8 cellular contexts compared by ENCODE assay signal in the genomic region with DNA sequence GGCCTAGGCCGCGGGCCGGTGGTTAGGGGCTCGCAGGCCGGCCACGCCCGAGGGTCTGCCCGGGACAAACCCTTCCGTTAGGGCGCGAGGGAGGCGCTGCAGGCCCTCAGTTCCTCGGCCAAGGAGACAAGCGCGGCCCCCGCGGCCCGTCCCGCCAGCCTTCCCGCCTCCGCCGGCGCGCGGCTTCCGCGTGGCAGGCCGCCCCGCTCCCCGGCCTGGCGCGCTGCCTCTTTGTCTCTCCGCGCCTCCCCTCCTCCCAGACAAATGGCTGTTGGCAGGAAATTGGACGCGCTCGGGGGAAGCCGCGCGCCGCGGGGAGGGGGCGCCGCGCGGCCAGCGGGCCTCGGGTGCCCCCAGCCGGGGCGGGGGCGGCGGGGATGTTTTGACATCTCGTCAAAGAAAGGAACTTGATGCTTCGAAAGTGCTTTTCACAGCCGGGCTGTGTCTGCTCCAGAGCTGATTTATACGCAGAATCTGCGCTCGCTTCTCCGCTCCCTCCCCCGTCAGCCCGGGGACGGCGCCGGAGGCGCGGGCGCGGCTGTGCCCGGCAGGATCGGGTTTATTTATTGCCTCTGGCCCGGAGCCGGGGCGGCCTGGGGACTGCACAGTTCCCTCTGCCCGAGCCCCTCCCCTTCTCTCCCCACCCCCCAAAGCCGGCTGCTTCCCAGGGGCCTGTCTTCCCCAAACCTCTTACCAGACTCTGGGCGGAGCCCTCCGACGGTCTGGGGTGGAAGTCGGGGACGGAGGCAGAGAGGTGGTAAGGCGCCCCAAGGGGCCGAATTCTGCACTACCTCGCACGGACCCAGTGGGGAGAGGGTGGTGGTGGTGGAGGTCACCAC. TPM values are rescaled to one million over a fixed set of nuclear protein-coding genes. Genes with fewer than 3 reads are reported as not detected.
DNase-seq lines count a peak whose midpoint lies in the region; ATAC-seq and TF ChIP-seq lines count a peak whose summit lies in the region.

No MANE protein-coding gene starts in this region.

- no peaks in the 10 kb centered on the region for H3K27me3 ChIP-seq in GM23248 (replicated peaks; ENCODE audit: insufficient read depth)
- no peaks in the 10 kb centered on the region for H3K27me3 ChIP-seq in Karpas-422 (ENCODE audit: low read length)
- no peaks in the 10 kb centered on the region for H3K27me3 ChIP-seq in gastroesophageal sphincter

- in situ Hi-C loops in GM23248 (cut with MboI), result loop anchor here (10.0 kb wide), 1 partner anchor 238 kb away; a partner anchor contains a TSS

- peak; percentile 93 for DNase-seq in GM23248
- DNase-seq in Karpas-422, result peak; percentile 96
- peak; percentile 48 for DNase-seq in SHP77 treated with DMSO at 0.1 percent for 48 hours (lab: John Stamatoyannopoulos, UW)
- peak; percentile 66 for DNase-seq in activated gamma-delta T cell treated with anti-CD3 and anti-CD28 coated beads, Interleukin-2, amount 50 U/mL, for 16 hours (ENCODE audit: low read depth)
- peak; percentile 49 for DNase-seq in non-pigmented ciliary epithelial cell (ENCODE audit: low read depth)
- peak; percentile 87 for DNase-seq in superior temporal gyrus (ENCODE audit: extremely low spot score)

- peak overlapping the region; percentile 80 for H2AFZ ChIP-seq in GM23248
- H2AFZ ChIP-seq in Karpas-422 (ENCODE audit: low read length), result no peak overlapping the region

- peak; percentile 39 to 68 for TF ChIP-seq POLR2A in gastroesophageal sphincter (IDR thresholded peaks at IDR 0.05)

- H3K9me3 ChIP-seq in ES-I3 (ENCODE audit: control insufficient read depth, insufficient read depth, low read length) (no peaks in the 10 kb centered on the region), GM23248 (ENCODE audit: low read depth) (no peaks in the 10 kb centered on the region), Karpas-422 (ENCODE audit: low read length) (no peaks in the 10 kb centered on the region), gastroesophageal sphincter (no peaks in the 10 kb centered on the region)

- TF ChIP-seq CTCF in gastroesophageal sphincter (IDR thresholded peaks at IDR 0.05), result peak in 3 of 4 experiments; percentile 68 to 80 (median 74)

- peak; percentile 86 for ATAC-seq in gastroesophageal sphincter

- H3K36me3 ChIP-seq in ES-I3 (ENCODE audit: insufficient read depth, low read length), result no peaks in the 10 kb centered on the region
- no peaks in the 10 kb centered on the region for H3K36me3 ChIP-seq in GM23248 (ENCODE audit: low read depth)
- H3K36me3 ChIP-seq in Karpas-422 (ENCODE audit: insufficient read depth, low read length), result peaks cover 12% of the 10 kb centered on the region; the same call in 1 of the 2 replicates
- H3K36me3 ChIP-seq in gastroesophageal sphincter, result peaks cover 0 to 8% of the 10 kb centered on the region in 2 donors

- H3K9me2 ChIP-seq in GM23248 (ENCODE audit: insufficient read depth), result no peaks in the 10 kb centered on the region
- no peaks in the 10 kb centered on the region for H3K9me2 ChIP-seq in Karpas-422 (replicated peaks; ENCODE audit: insufficient read depth, low read length)

- peak overlapping the region; percentile 68 for H3K9ac ChIP-seq in ES-I3 (ENCODE audit: low read depth, low read length)
- peak overlapping the region; percentile 95 for H3K9ac ChIP-seq in GM23248
- peak overlapping the region; percentile 89 for H3K9ac ChIP-seq in Karpas-422 (ENCODE audit: low read length)

- H3K4me1 ChIP-seq in ES-I3 (ENCODE audit: insufficient read depth, low read length), result peaks cover 27% of the 10 kb centered on the region
- peaks cover 12% of the 10 kb centered on the region for H3K4me1 ChIP-seq in GM23248 (ENCODE audit: insufficient read depth)
- peaks cover 59% of the 10 kb centered on the region for H3K4me1 ChIP-seq in Karpas-422 (ENCODE audit: low read length)
- peaks cover 0 to 56% (median 5%) of the 10 kb centered on the region in 3 donors for H3K4me1 ChIP-seq in gastroesophageal sphincter

- H3K27ac ChIP-seq in GM23248, result peak overlapping the region; percentile 84
- peak overlapping the region; percentile 97 for H3K27ac ChIP-seq in Karpas-422 (ENCODE audit: low read length)
- peak overlapping the region; percentile 97 to 99 (median 98) for H3K27ac ChIP-seq in gastroesophageal sphincter

- H4K20me1 ChIP-seq in GM23248 (ENCODE audit: insufficient read depth) (no peaks in the 10 kb centered on the region), Karpas-422 (ENCODE audit: insufficient read depth, low read depth, low read length) (no peaks in the 10 kb centered on the region)

- WGBS in GM23248 (ENCODE audit: low coverage in 1 of 2, low lambda C conversion rate in 2 of 2, missing lambda C conversion rate in 2 of 2), 2 experiments, result 1 to 2% methylated on average over 37 to 71 of the region's 84 CpGs
- WGBS in gastroesophageal sphincter (ENCODE audit: low coverage in 1 of 2), 2 donors, result no CpG with 5 or more reads among the region's 84 CpGs

- no peak for TF ChIP-seq EP300 in gastroesophageal sphincter (IDR thresholded peaks at IDR 0.05)

- H3K4me3 ChIP-seq in GM23248 (peak overlapping the region; percentile 82), Karpas-422 (ENCODE audit: low read length) (peak overlapping the region; percentile 71), gastroesophageal sphincter (peak overlapping the region; percentile 63 to 80)

- H3K79me2 ChIP-seq in GM23248 (ENCODE audit: insufficient read depth) (no peaks in the 10 kb centered on the region), Karpas-422 (ENCODE audit: low read length) (peaks cover 7% of the 10 kb centered on the region)

- peak overlapping the region; percentile 91 for H3K4me2 ChIP-seq in GM23248 (ENCODE audit: unreplicated experiment)
- peak overlapping the region; percentile 72 for H3K4me2 ChIP-seq in Karpas-422 (ENCODE audit: low read depth, low read length, poor library complexity, severe bottlenecking)

- no peaks in the 10 kb centered on the region; the same call in 1 of the 2 replicates for H3F3A ChIP-seq in GM23248 (ENCODE audit: insufficient read depth)

RNA-seq across cellular contexts. Expression of a gene that starts 20.8 kb away (rescaled TPM):
- total RNA-seq in GM23248 (2014; rRNA removed; shearing (Covaris generic)), result 0.25 and 0.32 TPM in 2 replicates
- polyA plus RNA-seq in GM23248 (2016; fragmentation: Nextera tagmentation; extraction: Ambion mirVana), result 0.76 and 0.93 TPM in 2 replicates
- total RNA-seq in Karpas-422 (2014; rRNA removed; shearing (Covaris generic); ENCODE audit: low replicate concordance), result 10.9 and 35.4 TPM in 2 replicates
- 1 to 10 TPM; 4.4 to 10.0 (median 7.4) TPM for total RNA-seq in gastroesophageal sphincter

RNA-seq across cellular contexts. Expression of a gene that starts 37.2 kb away (rescaled TPM):
- total RNA-seq in GM23248 (2014; rRNA removed; shearing (Covaris generic)), result 0.32 and 0.89 TPM in 2 replicates
- 1.5 and 1.8 TPM in 2 replicates for polyA plus RNA-seq in GM23248 (2016; fragmentation: Nextera tagmentation; extraction: Ambion mirVana)
- not detected in 2 replicates for total RNA-seq in Karpas-422 (2014; rRNA removed; shearing (Covaris generic); ENCODE audit: low replicate concordance)
- total RNA-seq in gastroesophageal sphincter, result 1 to 10 TPM in 2 of 4 donors, under 1 TPM in 2; 0.08 to 2.7 (median 1.1) TPM

RNA-seq across cellular contexts. Expression of a gene that starts 37.3 kb away (rescaled TPM):
- total RNA-seq in GM23248 (2014; rRNA removed; shearing (Covaris generic)), result 2.4 TPM in 1 of 2 replicates, not detected in the other
- 0.48 and 0.61 TPM in 2 replicates for polyA plus RNA-seq in GM23248 (2016; fragmentation: Nextera tagmentation; extraction: Ambion mirVana)
- total RNA-seq in Karpas-422 (2014; rRNA removed; shearing (Covaris generic); ENCODE audit: low replicate concordance), result not detected in 2 replicates
- 1 to 10 TPM in 2 of 4 donors, under 1 TPM in 1, not detected in 1; 0.67 to 1.7 (median 1.7) TPM for total RNA-seq in gastroesophageal sphincter

RNA-seq across cellular contexts. Expression of a gene that starts 52.9 kb away (rescaled TPM):
- not detected in 2 replicates for total RNA-seq in GM23248 (2014; rRNA removed; shearing (Covaris generic))
- not detected in 2 replicates for polyA plus RNA-seq in GM23248 (2016; fragmentation: Nextera tagmentation; extraction: Ambion mirVana)
- not detected in 2 replicates for total RNA-seq in Karpas-422 (2014; rRNA removed; shearing (Covaris generic); ENCODE audit: low replicate concordance)
- under 1 TPM in 2 of 4 donors, not detected in 2; 0.49 to 0.62 TPM for total RNA-seq in gastroesophageal sphincter

RNA-seq across cellular contexts. Expression of a gene that starts 53.0 kb away (rescaled TPM):
- not detected in 2 replicates for total RNA-seq in GM23248 (2014; rRNA removed; shearing (Covaris generic))
- 0.03 TPM in 2 replicates for polyA plus RNA-seq in GM23248 (2016; fragmentation: Nextera tagmentation; extraction: Ambion mirVana)
- total RNA-seq in Karpas-422 (2014; rRNA removed; shearing (Covaris generic); ENCODE audit: low replicate concordance), result 0.07 and 0.45 TPM in 2 replicates
- total RNA-seq in gastroesophageal sphincter, result 1 to 10 TPM in 1 of 4 donors, under 1 TPM in 3; 0.13 to 1.5 (median 0.54) TPM

Comparison
In these comparisons a context has a peak if more than half of its experiments do, and no peak if none do; other contexts are left out.
1. Peak in every context shown above with its lines: DNase-seq, ATAC-seq, H3K4me3 ChIP-seq and H3K27ac ChIP-seq.